Comparison of ENCODE assay signal across 19 cellular contexts in genomic region chr1:71967670-71968069, GRCh38.
DNase-seq lines count a peak whose midpoint lies in the region; ATAC-seq and TF ChIP-seq lines count a peak whose summit lies in the region.
"Had no signal": no experiment of that assay in that cellular context is flagged by ENCODE, and none has a peak within 500 bp of the region (broad histone marks: within the 10 kb centered on the region; RNA-seq: fewer than 3 reads in every experiment).

No MANE protein-coding gene starts in this region.

- intact Hi-C loops in activated CD4-positive, alpha-beta T cell treated with anti-CD3 and anti-CD28 coated beads for 36 hours (cut with DNase I, micrococcal nuclease), result no loop called here
- intact Hi-C loops in activated CD4-positive, alpha-beta T cell treated with anti-CD3 and anti-CD28 coated beads, Interleukin-2, amount 10 ng/mL, durations not matched to agents 24 days and 14 days (cut with micrococcal nuclease), result no loop called here
- intact Hi-C loops in psoas muscle (cut with DNase I), result no loop called here

- no peaks in the 10 kb centered on the region for H3K4me1 ChIP-seq in psoas muscle
- H3K4me1 ChIP-seq: right lobe of liver had no signal

- TF ChIP-seq CTCF in psoas muscle (IDR thresholded peaks at IDR 0.05), result no peak

- 86 to 94% (median 91%) methylated on average over 2 of the region's 2 CpGs for WGBS in psoas muscle, 3 donors

- no peak for DNase-seq in activated CD4-positive, alpha-beta T cell treated with anti-CD3 and anti-CD28 coated beads for 36 hours
- DNase-seq in activated CD4-positive, alpha-beta T cell treated with anti-CD3 and anti-CD28 coated beads, Interleukin-2, amount 10 ng/mL, durations not matched to agents 24 days and 14 days, result no peak
- no peak for DNase-seq in stimulated activated naive B cell treated with anti-CD40 and anti-IgM and Interleukin-4, amounts not matched to agents 10 μg/mL and 1 μg/mL and 100 μg/mL, for 72 hours
- DNase-seq in psoas muscle, result no peak
- DNase-seq in SKM-1 (lab: John Stamatoyannopoulos, UW; ENCODE audit: unreplicated experiment), result no peak
- DNase-seq in activated T-cell treated with anti-CD3 and anti-CD28 coated beads, Interleukin-2, amount 50 U/mL, for 24 hours, result no peak
- DNase-seq: amygdala; CD4-positive, CD25-positive, alpha-beta regulatory T cell; NCI-H1092; NK-92 treated with Interleukin-12 subunit alpha and Interleukin-12 subunit beta, amount 100 ng/mL, for 24 hours; right lobe of liver; stimulated activated CD4-positive, alpha-beta T cell treated with anti-CD3 and anti-CD28 coated beads, Interleukin-2, amount 100 ng/mL, for 48 hours had no signal

- no peaks in the 10 kb centered on the region for H3K36me3 Mint-ChIP-seq in activated CD4-positive, alpha-beta T cell treated with anti-CD3 and anti-CD28 coated beads for 36 hours (ENCODE audit: low read depth)
- no peaks in the 10 kb centered on the region for H3K36me3 Mint-ChIP-seq in activated CD4-positive, alpha-beta T cell treated with anti-CD3 and anti-CD28 coated beads, Interleukin-2, amount 10 ng/mL, durations not matched to agents 24 days and 14 days (ENCODE audit: low read depth)
- H3K36me3 Mint-ChIP-seq in stimulated activated naive B cell treated with anti-CD40 and anti-IgM and Interleukin-4, amounts not matched to agents 10 μg/mL and 1 μg/mL and 100 μg/mL, for 72 hours, result no peaks in the 10 kb centered on the region
- H3K36me3 Mint-ChIP-seq in activated T-cell treated with anti-CD3 and anti-CD28 coated beads, Interleukin-2, amount 50 U/mL, for 24 hours (ENCODE audit: low read depth), result no peaks in the 10 kb centered on the region
- H3K36me3 Mint-ChIP-seq: CD4-positive, CD25-positive, alpha-beta regulatory T cell; IgD-negative memory B cell; memory B cell had no signal

- H3K27ac Mint-ChIP-seq in activated CD4-positive, alpha-beta T cell treated with anti-CD3 and anti-CD28 coated beads for 36 hours, result no peak overlapping the region
- no peak overlapping the region for H3K27ac Mint-ChIP-seq in activated CD4-positive, alpha-beta T cell treated with anti-CD3 and anti-CD28 coated beads, Interleukin-2, amount 10 ng/mL, durations not matched to agents 24 days and 14 days
- no peak overlapping the region for H3K27ac Mint-ChIP-seq in stimulated activated naive B cell treated with anti-CD40 and anti-IgM and Interleukin-4, amounts not matched to agents 10 μg/mL and 1 μg/mL and 100 μg/mL, for 72 hours
- H3K27ac Mint-ChIP-seq in activated T-cell treated with anti-CD3 and anti-CD28 coated beads, Interleukin-2, amount 50 U/mL, for 24 hours, result no peak overlapping the region
- H3K27ac Mint-ChIP-seq: CD4-positive, CD25-positive, alpha-beta regulatory T cell; IgD-negative memory B cell; memory B cell had no signal

- peak; percentile 44 for ATAC-seq in activated CD4-positive, alpha-beta T cell treated with anti-CD3 and anti-CD28 coated beads for 36 hours
- ATAC-seq in GM21723 (IDR thresholded peaks at IDR 0.05; ENCODE audit: unreplicated experiment), result peak; percentile 88
- ATAC-seq in HG03135 (IDR thresholded peaks at IDR 0.05; ENCODE audit: unreplicated experiment), result peak; percentile 81
- ATAC-seq in stimulated activated naive B cell treated with anti-CD40 and anti-IgM and Interleukin-4, amounts not matched to agents 10 μg/mL and 1 μg/mL and 100 μg/mL, for 72 hours (replicated peaks), result peak; percentile 47 to 78
- no peak for ATAC-seq in psoas muscle
- ATAC-seq: right lobe of liver had no signal

- H3K27me3 Mint-ChIP-seq in activated CD4-positive, alpha-beta T cell treated with anti-CD3 and anti-CD28 coated beads for 36 hours, result no peaks in the 10 kb centered on the region
- H3K27me3 Mint-ChIP-seq in activated CD4-positive, alpha-beta T cell treated with anti-CD3 and anti-CD28 coated beads, Interleukin-2, amount 10 ng/mL, durations not matched to agents 24 days and 14 days, result no peaks in the 10 kb centered on the region
- no peaks in the 10 kb centered on the region for H3K27me3 Mint-ChIP-seq in stimulated activated naive B cell treated with anti-CD40 and anti-IgM and Interleukin-4, amounts not matched to agents 10 μg/mL and 1 μg/mL and 100 μg/mL, for 72 hours
- H3K27me3 Mint-ChIP-seq in activated T-cell treated with anti-CD3 and anti-CD28 coated beads, Interleukin-2, amount 50 U/mL, for 24 hours, result no peaks in the 10 kb centered on the region
- H3K27me3 Mint-ChIP-seq: CD4-positive, CD25-positive, alpha-beta regulatory T cell; IgD-negative memory B cell; memory B cell had no signal

- H3K4me3 Mint-ChIP-seq in activated CD4-positive, alpha-beta T cell treated with anti-CD3 and anti-CD28 coated beads for 36 hours, result no peak overlapping the region
- no peak overlapping the region for H3K4me3 Mint-ChIP-seq in activated CD4-positive, alpha-beta T cell treated with anti-CD3 and anti-CD28 coated beads, Interleukin-2, amount 10 ng/mL, durations not matched to agents 24 days and 14 days
- H3K4me3 Mint-ChIP-seq in stimulated activated naive B cell treated with anti-CD40 and anti-IgM and Interleukin-4, amounts not matched to agents 10 μg/mL and 1 μg/mL and 100 μg/mL, for 72 hours, result no peak overlapping the region
- no peak overlapping the region for H3K4me3 Mint-ChIP-seq in activated T-cell treated with anti-CD3 and anti-CD28 coated beads, Interleukin-2, amount 50 U/mL, for 24 hours
- H3K4me3 Mint-ChIP-seq: CD4-positive, CD25-positive, alpha-beta regulatory T cell; IgD-negative memory B cell; memory B cell; neural crest cell had no signal

- H3K4me1 Mint-ChIP-seq in activated CD4-positive, alpha-beta T cell treated with anti-CD3 and anti-CD28 coated beads for 36 hours, result no peaks in the 10 kb centered on the region
- H3K4me1 Mint-ChIP-seq in activated CD4-positive, alpha-beta T cell treated with anti-CD3 and anti-CD28 coated beads, Interleukin-2, amount 10 ng/mL, durations not matched to agents 24 days and 14 days, result no peaks in the 10 kb centered on the region
- no peaks in the 10 kb centered on the region for H3K4me1 Mint-ChIP-seq in stimulated activated naive B cell treated with anti-CD40 and anti-IgM and Interleukin-4, amounts not matched to agents 10 μg/mL and 1 μg/mL and 100 μg/mL, for 72 hours
- no peaks in the 10 kb centered on the region for H3K4me1 Mint-ChIP-seq in activated T-cell treated with anti-CD3 and anti-CD28 coated beads, Interleukin-2, amount 50 U/mL, for 24 hours (ENCODE audit: low read depth)
- H3K4me1 Mint-ChIP-seq: CD4-positive, CD25-positive, alpha-beta regulatory T cell; IgD-negative memory B cell; memory B cell; neural crest cell had no signal

- POLR2A ChIA-PET in activated CD4-positive, alpha-beta T cell treated with anti-CD3 and anti-CD28 coated beads for 36 hours (lab: Charles Lee), result no interaction called here

- no peaks in the 10 kb centered on the region for H3K27me3 ChIP-seq in psoas muscle (ENCODE audit: insufficient read depth in 3 of 3, low read length in 2 of 3)
- H3K27me3 ChIP-seq: right lobe of liver, tibial nerve had no signal

- no peaks in the 10 kb centered on the region for H3K9me3 Mint-ChIP-seq in activated CD4-positive, alpha-beta T cell treated with anti-CD3 and anti-CD28 coated beads for 36 hours (ENCODE audit: low read depth)
- H3K9me3 Mint-ChIP-seq in activated CD4-positive, alpha-beta T cell treated with anti-CD3 and anti-CD28 coated beads, Interleukin-2, amount 10 ng/mL, durations not matched to agents 24 days and 14 days, result no peaks in the 10 kb centered on the region
- H3K9me3 Mint-ChIP-seq in stimulated activated naive B cell treated with anti-CD40 and anti-IgM and Interleukin-4, amounts not matched to agents 10 μg/mL and 1 μg/mL and 100 μg/mL, for 72 hours, result no peaks in the 10 kb centered on the region
- peaks cover 2% of the 10 kb centered on the region for H3K9me3 Mint-ChIP-seq in activated T-cell treated with anti-CD3 and anti-CD28 coated beads, Interleukin-2, amount 50 U/mL, for 24 hours
- H3K9me3 Mint-ChIP-seq: memory B cell had no signal

- no peaks in the 10 kb centered on the region for H3K9me3 ChIP-seq in psoas muscle
- H3K9me3 ChIP-seq: right lobe of liver, tibial nerve had no signal

- CTCF ChIA-PET in activated CD4-positive, alpha-beta T cell treated with anti-CD3 and anti-CD28 coated beads for 36 hours (lab: Charles Lee), result no interaction called here

- H3K27ac ChIP-seq in psoas muscle, result no peak overlapping the region
- H3K27ac ChIP-seq: 22Rv1, right lobe of liver had no signal

- no peak overlapping the region for H3K4me3 ChIP-seq in psoas muscle
- H3K4me3 ChIP-seq: right lobe of liver, tibial nerve had no signal

- no peaks in the 10 kb centered on the region for H3K36me3 ChIP-seq in psoas muscle (ENCODE audit: insufficient read depth in 1 of 2, low read depth in 1 of 2)
- H3K36me3 ChIP-seq: right lobe of liver, tibial nerve had no signal

Comparison
In these comparisons a context has a peak if more than half of its experiments do, and no peak if none do; other contexts are left out.
1. ATAC-seq: peak in activated CD4-positive, alpha-beta T cell treated with anti-CD3 and anti-CD28 coated beads for 36 hours (single experiment), GM21723 (single experiment), HG03135 (single experiment) and stimulated activated naive B cell treated with anti-CD40 and anti-IgM and Interleukin-4, amounts not matched to agents 10 μg/mL and 1 μg/mL and 100 μg/mL, for 72 hours (2 of 2); none in psoas muscle (0 of 4).